In the genomic region with DNA sequence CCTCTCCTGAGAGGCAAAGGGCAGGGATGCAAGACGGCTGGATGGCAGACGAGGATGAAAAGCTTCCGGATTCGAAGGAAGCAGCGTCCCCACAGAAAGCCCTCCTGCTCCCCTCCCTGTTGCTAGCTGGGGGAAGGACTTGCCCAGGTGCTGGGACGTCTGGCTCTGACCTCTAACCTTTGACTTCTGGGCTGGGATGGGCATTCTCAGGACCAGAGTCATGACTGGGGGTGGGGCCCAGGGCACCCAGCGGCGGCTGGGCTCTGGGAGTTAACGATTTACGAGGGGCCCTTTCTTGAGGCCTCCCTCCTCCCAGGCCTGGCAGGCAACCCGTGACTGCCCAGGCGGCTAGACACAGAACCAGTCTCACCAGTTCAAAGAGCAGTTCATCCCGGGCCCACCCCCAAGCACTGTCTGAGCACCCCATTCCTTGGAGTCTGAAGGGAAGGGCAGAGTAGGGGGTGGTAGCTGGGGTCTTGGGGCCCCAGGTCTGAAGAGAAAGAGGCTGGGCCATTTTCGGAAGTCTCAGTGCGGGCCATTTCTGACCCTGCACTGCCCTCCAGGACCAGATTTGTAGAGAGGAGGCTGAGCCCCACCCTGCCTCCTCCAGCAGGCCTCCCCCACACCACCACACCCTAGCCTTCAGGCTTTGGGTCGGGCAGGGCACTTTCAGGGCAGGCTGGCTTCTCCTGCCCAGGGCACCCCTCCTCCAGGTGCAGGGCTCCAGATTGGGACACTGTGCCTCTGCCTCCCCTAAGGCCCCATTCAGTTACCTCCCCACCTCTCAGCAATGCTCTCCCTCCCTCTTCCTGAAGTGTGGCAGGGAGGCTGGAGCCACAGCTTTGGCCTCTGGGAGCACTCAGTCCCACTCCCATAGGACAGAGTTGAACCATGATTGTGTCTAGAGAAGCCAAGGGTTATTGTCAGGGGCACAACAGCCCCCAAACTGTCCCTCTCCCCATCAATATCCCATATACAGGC, we compare ENCODE assay signal across 2 cellular contexts.
TF ChIP-seq lines count a peak whose summit lies in the region.

No MANE protein-coding gene starts in this region.

TF ChIP-seq in SK-N-SH, 30 proteins besides CTCF, POLR2A, EP300 and RAD21 (continued from another document):
- TF ChIP-seq, protein P1, sequence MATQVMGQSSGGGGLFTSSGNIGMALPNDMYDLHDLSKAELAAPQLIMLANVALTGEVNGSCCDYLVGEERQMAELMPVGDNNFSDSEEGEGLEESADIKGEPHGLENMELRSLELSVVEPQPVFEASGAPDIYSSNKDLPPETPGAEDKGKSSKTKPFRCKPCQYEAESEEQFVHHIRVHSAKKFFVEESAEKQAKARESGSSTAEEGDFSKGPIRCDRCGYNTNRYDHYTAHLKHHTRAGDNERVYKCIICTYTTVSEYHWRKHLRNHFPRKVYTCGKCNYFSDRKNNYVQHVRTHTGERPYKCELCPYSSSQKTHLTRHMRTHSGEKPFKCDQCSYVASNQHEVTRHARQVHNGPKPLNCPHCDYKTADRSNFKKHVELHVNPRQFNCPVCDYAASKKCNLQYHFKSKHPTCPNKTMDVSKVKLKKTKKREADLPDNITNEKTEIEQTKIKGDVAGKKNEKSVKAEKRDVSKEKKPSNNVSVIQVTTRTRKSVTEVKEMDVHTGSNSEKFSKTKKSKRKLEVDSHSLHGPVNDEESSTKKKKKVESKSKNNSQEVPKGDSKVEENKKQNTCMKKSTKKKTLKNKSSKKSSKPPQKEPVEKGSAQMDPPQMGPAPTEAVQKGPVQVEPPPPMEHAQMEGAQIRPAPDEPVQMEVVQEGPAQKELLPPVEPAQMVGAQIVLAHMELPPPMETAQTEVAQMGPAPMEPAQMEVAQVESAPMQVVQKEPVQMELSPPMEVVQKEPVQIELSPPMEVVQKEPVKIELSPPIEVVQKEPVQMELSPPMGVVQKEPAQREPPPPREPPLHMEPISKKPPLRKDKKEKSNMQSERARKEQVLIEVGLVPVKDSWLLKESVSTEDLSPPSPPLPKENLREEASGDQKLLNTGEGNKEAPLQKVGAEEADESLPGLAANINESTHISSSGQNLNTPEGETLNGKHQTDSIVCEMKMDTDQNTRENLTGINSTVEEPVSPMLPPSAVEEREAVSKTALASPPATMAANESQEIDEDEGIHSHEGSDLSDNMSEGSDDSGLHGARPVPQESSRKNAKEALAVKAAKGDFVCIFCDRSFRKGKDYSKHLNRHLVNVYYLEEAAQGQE (IDR thresholded peaks at IDR 0.05; ENCODE audit: low read depth, low read length), result no peak
- TF ChIP-seq POLR2AphosphoS5 (IDR thresholded peaks at IDR 0.05; ENCODE audit: low read depth, low read length) (no peak), JUND (IDR thresholded peaks at IDR 0.05) (no peak), FOSL2 (IDR thresholded peaks at IDR 0.05; ENCODE audit: borderline replicate concordance, low read depth) (no peak)

TF ChIP-seq in SK-N-SH treated with all-trans-retinoic acid at 6 μM for 48 hours, 23 proteins besides CTCF, POLR2A, EP300 and RAD21 (continued from another document):
- TF ChIP-seq, protein P2, sequence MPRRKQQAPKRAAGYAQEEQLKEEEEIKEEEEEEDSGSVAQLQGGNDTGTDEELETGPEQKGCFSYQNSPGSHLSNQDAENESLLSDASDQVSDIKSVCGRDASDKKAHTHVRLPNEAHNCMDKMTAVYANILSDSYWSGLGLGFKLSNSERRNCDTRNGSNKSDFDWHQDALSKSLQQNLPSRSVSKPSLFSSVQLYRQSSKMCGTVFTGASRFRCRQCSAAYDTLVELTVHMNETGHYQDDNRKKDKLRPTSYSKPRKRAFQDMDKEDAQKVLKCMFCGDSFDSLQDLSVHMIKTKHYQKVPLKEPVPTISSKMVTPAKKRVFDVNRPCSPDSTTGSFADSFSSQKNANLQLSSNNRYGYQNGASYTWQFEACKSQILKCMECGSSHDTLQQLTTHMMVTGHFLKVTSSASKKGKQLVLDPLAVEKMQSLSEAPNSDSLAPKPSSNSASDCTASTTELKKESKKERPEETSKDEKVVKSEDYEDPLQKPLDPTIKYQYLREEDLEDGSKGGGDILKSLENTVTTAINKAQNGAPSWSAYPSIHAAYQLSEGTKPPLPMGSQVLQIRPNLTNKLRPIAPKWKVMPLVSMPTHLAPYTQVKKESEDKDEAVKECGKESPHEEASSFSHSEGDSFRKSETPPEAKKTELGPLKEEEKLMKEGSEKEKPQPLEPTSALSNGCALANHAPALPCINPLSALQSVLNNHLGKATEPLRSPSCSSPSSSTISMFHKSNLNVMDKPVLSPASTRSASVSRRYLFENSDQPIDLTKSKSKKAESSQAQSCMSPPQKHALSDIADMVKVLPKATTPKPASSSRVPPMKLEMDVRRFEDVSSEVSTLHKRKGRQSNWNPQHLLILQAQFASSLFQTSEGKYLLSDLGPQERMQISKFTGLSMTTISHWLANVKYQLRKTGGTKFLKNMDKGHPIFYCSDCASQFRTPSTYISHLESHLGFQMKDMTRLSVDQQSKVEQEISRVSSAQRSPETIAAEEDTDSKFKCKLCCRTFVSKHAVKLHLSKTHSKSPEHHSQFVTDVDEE (CRISPR knock-in tag; IDR thresholded peaks at IDR 0.05), result no peak
- TF ChIP-seq GLIS3 (CRISPR knock-in tag; IDR thresholded peaks at IDR 0.05) (no peak), ARNTL (CRISPR knock-in tag; IDR thresholded peaks at IDR 0.05; ENCODE audit: borderline replicate concordance, low read depth) (no peak)
TF ChIP-seq in SK-N-SH treated with all-trans-retinoic acid at 6 μM for 48 hours: peak in this region for 0.
